Comparison of ENCODE assay signal across 34 cellular contexts in the genomic region with DNA sequence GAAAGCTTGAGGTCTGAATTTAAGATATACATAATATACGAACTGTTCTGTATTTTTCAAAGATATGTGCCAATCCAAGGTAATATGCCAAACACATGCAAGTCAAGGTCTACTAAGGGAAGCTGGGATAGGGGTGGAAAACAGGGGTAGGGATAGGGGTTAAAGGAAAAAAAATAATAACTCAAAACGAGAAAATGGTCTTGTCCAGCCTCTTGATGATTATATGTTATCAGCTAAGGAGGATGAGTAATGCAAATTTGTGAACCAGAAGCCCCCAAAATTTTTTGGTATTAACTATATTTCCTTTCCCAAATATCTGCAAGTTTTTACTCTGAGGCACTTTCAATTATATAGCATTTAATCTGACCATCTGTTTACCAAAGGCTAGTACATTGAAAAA.
"Had no signal": no experiment of that assay in that cellular context is flagged by ENCODE, and none has a peak within 500 bp of the region (broad histone marks: within the 10 kb centered on the region; RNA-seq: fewer than 3 reads in every experiment).

No MANE protein-coding gene starts in this region.

- DNase-seq: Karpas-422, Kasumi-1, MG63, MM.1S, MV-4-11, NCI-H1048, NCI-H1092, NCI-H1092 treated with DMSO at 0.1 percent for 48 hours, NCI-H1105, NCI-H1105 treated with DMSO at 0.1 percent for 48 hours, NCI-H1417, NCI-H1417 treated with DMSO at 0.1 percent for 48 hours, NCI-H1436, NCI-H1436 treated with DMSO at 0.1 percent for 48 hours, NCI-H146, NCI-H1694, NCI-H1694 treated with DMSO at 0.1 percent for 48 hours, NCI-H187, NCI-H187 treated with DMSO at 0.1 percent for 48 hours, NCI-H1930, NCI-H2029, NCI-H2029 treated with DMSO at 0.1 percent for 48 hours, NCI-H2081, NCI-H2081 treated with DMSO at 0.1 percent for 48 hours, NCI-H2107, NCI-H2171, NCI-H2171 treated with DMSO at 0.1 percent for 48 hours, NCI-H2227 treated with DMSO at 0.1 percent for 48 hours, NCI-H226, NCI-H345, NCI-H446, NCI-H446 treated with DMSO at 0.1 percent for 48 hours, NCI-H510A treated with DMSO at 0.1 percent for 48 hours, NCI-H524 had no signal

- H3K4me3 ChIP-seq: MG63 had no signal

- H3K36me3 ChIP-seq: MG63 had no signal

- H3K9me3 ChIP-seq: MG63 had no signal

- H3K27me3 ChIP-seq: MG63 had no signal
